ENCODE assay signal across 26 cellular contexts in the genomic region with DNA sequence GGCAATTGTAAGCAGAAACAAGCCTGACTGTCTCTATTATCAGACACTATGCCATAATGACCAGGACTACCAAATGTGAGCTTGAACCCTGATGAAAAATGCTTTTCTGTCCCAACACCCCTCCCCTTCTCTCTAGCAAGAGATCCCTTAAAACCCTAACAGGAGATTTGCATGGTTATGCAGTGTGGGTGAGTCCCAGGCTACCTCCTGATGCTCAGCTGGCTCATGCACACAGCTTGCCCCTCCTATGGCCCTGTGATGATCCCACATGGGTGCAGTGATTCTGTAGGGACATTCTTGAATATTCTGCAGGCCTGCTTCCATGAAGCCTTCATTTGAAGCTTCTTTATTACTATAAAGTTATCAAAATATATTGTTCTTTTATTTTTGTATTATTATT.
"Had no signal": no experiment of that assay in that cellular context is flagged by ENCODE, and none has a peak within 500 bp of the region (broad histone marks: within the 10 kb centered on the region; RNA-seq: fewer than 3 reads in every experiment).

No MANE protein-coding gene starts in this region.

- H3K27me3 ChIP-seq: colonic mucosa, dorsolateral prefrontal cortex, esophagus muscularis mucosa, esophagus squamous epithelium, foreskin keratinocyte, gastrocnemius medialis, gastroesophageal sphincter, heart left ventricle, heart right ventricle, hepatocyte had no signal

- H3K27ac Mint-ChIP-seq: dendritic cell treated with granulocyte-macrophage colony-stimulating factor and Interleukin-4, amounts not matched to agents 40 ng/mL and 50 ng/mL, for 4 days; effector memory CD8-positive, alpha-beta T cell; endodermal cell had no signal

- H3K36me3 ChIP-seq: colonic mucosa, esophagus muscularis mucosa, esophagus squamous epithelium, gastrocnemius medialis, gastroesophageal sphincter, heart left ventricle, heart right ventricle had no signal

- H3K4me2 ChIP-seq: hepatocyte had no signal

- DNase-seq: colonic mucosa; cortex of kidney; dermis blood vessel endothelial cell; dorsolateral prefrontal cortex; effector CD4-positive, alpha-beta T cell; effector CD8-positive, alpha-beta T cell; effector memory CD4-positive, alpha-beta T cell; effector memory CD8-positive, alpha-beta T cell; endodermal cell; erythroblast; esophagus squamous epithelium; foreskin fibroblast; foreskin keratinocyte; foreskin melanocyte; gastrocnemius medialis; glutamatergic neuron; head of caudate nucleus; heart left ventricle; heart right ventricle had no signal

- H3K4me3 Mint-ChIP-seq: dendritic cell treated with granulocyte-macrophage colony-stimulating factor and Interleukin-4, amounts not matched to agents 40 ng/mL and 50 ng/mL, for 4 days; effector memory CD8-positive, alpha-beta T cell; endodermal cell had no signal

- H3K79me2 ChIP-seq: hepatocyte had no signal

- H3K4me1 ChIP-seq: colonic mucosa, esophagus muscularis mucosa, esophagus squamous epithelium, gastrocnemius medialis, gastroesophageal sphincter, heart left ventricle, heart right ventricle had no signal

- H3K4me3 ChIP-seq: colonic mucosa, coronary artery, dorsolateral prefrontal cortex, esophagus muscularis mucosa, esophagus squamous epithelium, gastrocnemius medialis, gastroesophageal sphincter, heart left ventricle, heart right ventricle, hepatocyte had no signal

- ATAC-seq: effector memory CD8-positive, alpha-beta T cell; esophagus mucosa; foreskin keratinocyte; gastrocnemius medialis; gastroesophageal sphincter; heart left ventricle; heart right ventricle had no signal

- H2AFZ ChIP-seq: hepatocyte had no signal

- H3K27ac ChIP-seq: colonic mucosa, coronary artery, dorsolateral prefrontal cortex, epithelial cell of prostate, esophagus muscularis mucosa, esophagus squamous epithelium, foreskin keratinocyte, gastrocnemius medialis, gastroesophageal sphincter, heart left ventricle, heart right ventricle, hepatocyte had no signal

- H3K27me3 Mint-ChIP-seq: dendritic cell treated with granulocyte-macrophage colony-stimulating factor and Interleukin-4, amounts not matched to agents 40 ng/mL and 50 ng/mL, for 4 days; effector memory CD8-positive, alpha-beta T cell had no signal
